ENCODE assay signal across 23 cellular contexts in the genomic region with DNA sequence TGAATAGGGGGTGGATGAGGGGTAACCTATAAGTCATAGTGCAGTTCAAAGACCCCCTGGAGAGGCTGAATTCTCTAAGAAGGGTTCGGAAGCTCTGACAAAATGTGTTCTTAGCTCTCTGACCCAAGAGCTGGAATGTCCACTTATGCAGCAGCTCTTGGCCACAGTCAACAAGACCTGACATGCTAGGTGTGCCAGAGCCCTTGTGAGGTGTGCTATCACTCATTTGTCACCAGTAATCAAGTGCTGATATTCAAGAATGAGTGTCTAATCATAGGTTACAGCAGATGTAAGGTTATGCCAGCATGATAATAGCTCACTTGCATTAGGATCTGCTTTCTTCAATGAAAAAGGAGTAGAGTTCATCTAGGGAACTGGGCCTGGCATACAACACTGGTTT. TPM values are rescaled to one million over a fixed set of nuclear protein-coding genes. Genes with fewer than 3 reads are reported as not detected.
"Had no signal": no experiment of that assay in that cellular context is flagged by ENCODE, and none has a peak within 500 bp of the region (broad histone marks: within the 10 kb centered on the region; RNA-seq: fewer than 3 reads in every experiment).

No MANE protein-coding gene starts in this region.

- H3K27me3 ChIP-seq: brain microvascular endothelial cell, right lobe of liver, stomach, suprapubic skin, transverse colon had no signal

- H3K4me3 ChIP-seq: mucosa of descending colon, right lobe of liver, stomach, suprapubic skin, transverse colon had no signal

- H3K4me1 Mint-ChIP-seq: activated naive CD4-positive, alpha-beta T cell treated with anti-CD3 and anti-CD28 coated beads, Interleukin-2, amount 50 U/mL, for 24 hours; nephron progenitor cell; stimulated activated memory B cell treated with anti-CD40 and anti-IgM and Interleukin-4, amounts not matched to agents 10 μg/mL and 1 μg/mL and 100 μg/mL, for 72 hours; WTC11 had no signal

- ATAC-seq: mucosa of descending colon; right lobe of liver; stimulated activated memory B cell treated with anti-CD40 and anti-IgM and Interleukin-4, amounts not matched to agents 10 μg/mL and 1 μg/mL and 100 μg/mL, for 72 hours; WTC11 had no signal

- H3K79me2 ChIP-seq: parathyroid adenoma had no signal

- H3K9me3 Mint-ChIP-seq: activated naive CD4-positive, alpha-beta T cell treated with anti-CD3 and anti-CD28 coated beads, Interleukin-2, amount 50 U/mL, for 24 hours; nephron progenitor cell; stimulated activated memory B cell treated with anti-CD40 and anti-IgM and Interleukin-4, amounts not matched to agents 10 μg/mL and 1 μg/mL and 100 μg/mL, for 72 hours; T-helper 1 cell treated with Interleukin-12 subunit alpha and Interleukin-12 subunit beta and Interleukin-4 antibody, amounts not matched to agents 30 μg/mL and 1 μg/mL, for 36 hours; WTC11 had no signal

- H3K27ac Mint-ChIP-seq: activated naive CD4-positive, alpha-beta T cell treated with anti-CD3 and anti-CD28 coated beads, Interleukin-2, amount 50 U/mL, for 24 hours; stimulated activated memory B cell treated with anti-CD40 and anti-IgM and Interleukin-4, amounts not matched to agents 10 μg/mL and 1 μg/mL and 100 μg/mL, for 72 hours; T-helper 1 cell treated with Interleukin-12 subunit alpha and Interleukin-12 subunit beta and Interleukin-4 antibody, amounts not matched to agents 30 μg/mL and 1 μg/mL, for 36 hours; WTC11 had no signal

- H3K36me3 ChIP-seq: brain microvascular endothelial cell, right lobe of liver, stomach, suprapubic skin, transverse colon had no signal

- H3K9me3 ChIP-seq: mucosa of descending colon, right lobe of liver, stomach, suprapubic skin, transverse colon had no signal

- H2AFZ ChIP-seq: parathyroid adenoma had no signal

- DNase-seq: activated gamma-delta T cell treated with Interleukin-2 at 50 U/mL for 16 hours; activated T-cell treated with anti-CD3 and anti-CD28 coated beads, Interleukin-2, amount 50 U/mL, for 1 hour; anterior cingulate cortex; brain microvascular endothelial cell; cerebellar nuclear complex; cortex of kidney; foreskin fibroblast; kidney; mesenchymal stem cell; mucosa of descending colon; nephron progenitor cell; right lobe of liver; small intestine; stomach; T1000; transverse colon had no signal

- H3K4me3 Mint-ChIP-seq: activated naive CD4-positive, alpha-beta T cell treated with anti-CD3 and anti-CD28 coated beads, Interleukin-2, amount 50 U/mL, for 24 hours; nephron progenitor cell; stimulated activated memory B cell treated with anti-CD40 and anti-IgM and Interleukin-4, amounts not matched to agents 10 μg/mL and 1 μg/mL and 100 μg/mL, for 72 hours; T-helper 1 cell treated with Interleukin-12 subunit alpha and Interleukin-12 subunit beta and Interleukin-4 antibody, amounts not matched to agents 30 μg/mL and 1 μg/mL, for 36 hours; WTC11 had no signal

- FAIRE-seq: kidney, small intestine had no signal

- H3K9ac ChIP-seq: parathyroid adenoma had no signal

- H3K27me3 Mint-ChIP-seq: activated naive CD4-positive, alpha-beta T cell treated with anti-CD3 and anti-CD28 coated beads, Interleukin-2, amount 50 U/mL, for 24 hours; stimulated activated memory B cell treated with anti-CD40 and anti-IgM and Interleukin-4, amounts not matched to agents 10 μg/mL and 1 μg/mL and 100 μg/mL, for 72 hours had no signal

- H3K4me1 ChIP-seq: right lobe of liver, stomach, suprapubic skin, transverse colon had no signal

- H3K36me3 Mint-ChIP-seq: activated naive CD4-positive, alpha-beta T cell treated with anti-CD3 and anti-CD28 coated beads, Interleukin-2, amount 50 U/mL, for 24 hours; stimulated activated memory B cell treated with anti-CD40 and anti-IgM and Interleukin-4, amounts not matched to agents 10 μg/mL and 1 μg/mL and 100 μg/mL, for 72 hours; WTC11 had no signal

- H3K27ac ChIP-seq: brain microvascular endothelial cell, parathyroid adenoma, right lobe of liver, stomach, suprapubic skin, transverse colon had no signal

RNA-seq across cellular contexts. Expression of gene PRICKLE4, which starts 35.0 kb away (rescaled TPM):
- total RNA-seq: fibroblast of lung had no signal
